ENCODE assay signal across 17 cellular contexts in the genomic region with DNA sequence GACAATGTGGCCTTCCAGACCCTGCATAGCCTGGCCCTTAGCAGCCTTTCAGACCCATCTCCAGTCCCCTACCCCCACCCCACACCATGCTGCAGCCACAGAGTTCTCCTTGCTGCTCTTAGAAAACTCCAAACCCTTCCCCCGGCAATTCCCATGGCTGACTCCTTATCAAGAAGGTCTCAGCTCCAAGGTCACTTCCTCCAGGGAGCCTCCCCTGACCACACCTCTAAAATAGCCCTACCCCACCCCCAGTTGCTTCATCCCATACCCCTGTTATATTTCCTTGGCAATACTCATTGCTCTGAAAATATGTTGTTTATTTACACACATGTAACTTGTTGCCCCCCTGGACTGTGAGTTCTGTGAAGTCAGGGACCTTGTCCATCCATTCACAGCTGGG. TPM values are rescaled to one million over a fixed set of nuclear protein-coding genes. Genes with fewer than 3 reads are reported as not detected.
"Had no signal": no experiment of that assay in that cellular context is flagged by ENCODE, and none has a peak within 500 bp of the region (broad histone marks: within the 10 kb centered on the region; RNA-seq: fewer than 3 reads in every experiment).

No MANE protein-coding gene starts in this region.

- H3K27ac ChIP-seq: hepatocyte, testis had no signal

- DNase-seq: activated CD4-positive, alpha-beta T cell treated with anti-CD3 and anti-CD28 coated beads for 1 hour; activated CD8-positive, alpha-beta T cell treated with anti-CD3 and anti-CD28 coated beads, Interleukin-2, amount 10 ng/mL, durations not matched to agents 7 days and 5 days; activated gamma-delta T cell treated with Interleukin-2 at 50 U/mL for 16 hours; activated naive CD8-positive, alpha-beta T cell treated with anti-CD3 and anti-CD28 coated beads, Interleukin-2, amount 10 ng/mL, durations not matched to agents 7 days and 5 days; activated T-cell treated with anti-CD3 and anti-CD28 coated beads, Interleukin-2, amount 50 U/mL, for 4 hours; amygdala; dorsolateral prefrontal cortex; foreskin fibroblast; mesenchymal stem cell; naive thymus-derived CD8-positive, alpha-beta T cell; occipital lobe; retina; testis had no signal

- H3K9me3 Mint-ChIP-seq: activated naive CD8-positive, alpha-beta T cell treated with anti-CD3 and anti-CD28 coated beads, Interleukin-2, amount 10 ng/mL, durations not matched to agents 7 days and 5 days; activated T-cell treated with anti-CD3 and anti-CD28 coated beads, Interleukin-2, amount 50 U/mL, for 4 hours; naive thymus-derived CD8-positive, alpha-beta T cell; T-helper 1 cell treated with Interleukin-12 subunit alpha and Interleukin-12 subunit beta and Interleukin-4 antibody, amounts not matched to agents 30 μg/mL and 1 μg/mL, for 36 hours; type B pancreatic cell had no signal

- H3K79me2 ChIP-seq: hepatocyte had no signal

- H3K27me3 ChIP-seq: testis had no signal

- H3K36me3 Mint-ChIP-seq: activated naive CD8-positive, alpha-beta T cell treated with anti-CD3 and anti-CD28 coated beads, Interleukin-2, amount 10 ng/mL, durations not matched to agents 7 days and 5 days; naive thymus-derived CD8-positive, alpha-beta T cell had no signal

- H3K4me3 Mint-ChIP-seq: activated CD8-positive, alpha-beta T cell treated with anti-CD3 and anti-CD28 coated beads, Interleukin-2, amount 10 ng/mL, durations not matched to agents 7 days and 5 days; activated naive CD8-positive, alpha-beta T cell treated with anti-CD3 and anti-CD28 coated beads, Interleukin-2, amount 10 ng/mL, durations not matched to agents 7 days and 5 days; activated T-cell treated with anti-CD3 and anti-CD28 coated beads, Interleukin-2, amount 50 U/mL, for 4 hours; naive thymus-derived CD8-positive, alpha-beta T cell; T-helper 1 cell treated with Interleukin-12 subunit alpha and Interleukin-12 subunit beta and Interleukin-4 antibody, amounts not matched to agents 30 μg/mL and 1 μg/mL, for 36 hours; type B pancreatic cell had no signal

- H2AFZ ChIP-seq: hepatocyte had no signal

- H3K27ac Mint-ChIP-seq: activated CD8-positive, alpha-beta T cell treated with anti-CD3 and anti-CD28 coated beads, Interleukin-2, amount 10 ng/mL, durations not matched to agents 7 days and 5 days; activated naive CD8-positive, alpha-beta T cell treated with anti-CD3 and anti-CD28 coated beads, Interleukin-2, amount 10 ng/mL, durations not matched to agents 7 days and 5 days; T-helper 1 cell treated with Interleukin-12 subunit alpha and Interleukin-12 subunit beta and Interleukin-4 antibody, amounts not matched to agents 30 μg/mL and 1 μg/mL, for 36 hours; type B pancreatic cell had no signal

- H3K4me2 ChIP-seq: hepatocyte had no signal

- H3K9me3 ChIP-seq: testis had no signal

- H3K4me3 ChIP-seq: dorsolateral prefrontal cortex, hepatocyte, testis had no signal

- ATAC-seq: activated CD8-positive, alpha-beta T cell treated with anti-CD3 and anti-CD28 coated beads, Interleukin-2, amount 10 ng/mL, durations not matched to agents 7 days and 5 days; naive thymus-derived CD8-positive, alpha-beta T cell; SK-N-SH treated with all-trans-retinoic acid at 6 μM for 48 hours had no signal

RNA-seq across cellular contexts. Expression of a gene that starts 47.4 kb away (rescaled TPM):
- total RNA-seq: activated CD8-positive, alpha-beta T cell treated with anti-CD3 and anti-CD28 coated beads, Interleukin-2, amount 10 ng/mL, durations not matched to agents 7 days and 5 days; occipital lobe had no signal
- polyA plus RNA-seq: naive thymus-derived CD8-positive, alpha-beta T cell had no signal
